1 cellular context compared by ENCODE assay signal in genomic region chr6:166274163-166274562, GRCh38.
A peak's percentile ranks its signal among the peaks of the same experiment; 100 is the strongest.
TF ChIP-seq lines count a peak whose summit lies in the region.

No MANE protein-coding gene starts in this region.

TF ChIP-seq in HepG2, 621 proteins besides CTCF, POLR2A, EP300 and RAD21 (continued from another document):
- TF ChIP-seq MNT (IDR thresholded peaks at IDR 0.05), result peak; percentile 90
TF ChIP-seq in HepG2: peak in this region for 1.
